ENCODE assay signal across 1 cellular context in the genomic region with DNA sequence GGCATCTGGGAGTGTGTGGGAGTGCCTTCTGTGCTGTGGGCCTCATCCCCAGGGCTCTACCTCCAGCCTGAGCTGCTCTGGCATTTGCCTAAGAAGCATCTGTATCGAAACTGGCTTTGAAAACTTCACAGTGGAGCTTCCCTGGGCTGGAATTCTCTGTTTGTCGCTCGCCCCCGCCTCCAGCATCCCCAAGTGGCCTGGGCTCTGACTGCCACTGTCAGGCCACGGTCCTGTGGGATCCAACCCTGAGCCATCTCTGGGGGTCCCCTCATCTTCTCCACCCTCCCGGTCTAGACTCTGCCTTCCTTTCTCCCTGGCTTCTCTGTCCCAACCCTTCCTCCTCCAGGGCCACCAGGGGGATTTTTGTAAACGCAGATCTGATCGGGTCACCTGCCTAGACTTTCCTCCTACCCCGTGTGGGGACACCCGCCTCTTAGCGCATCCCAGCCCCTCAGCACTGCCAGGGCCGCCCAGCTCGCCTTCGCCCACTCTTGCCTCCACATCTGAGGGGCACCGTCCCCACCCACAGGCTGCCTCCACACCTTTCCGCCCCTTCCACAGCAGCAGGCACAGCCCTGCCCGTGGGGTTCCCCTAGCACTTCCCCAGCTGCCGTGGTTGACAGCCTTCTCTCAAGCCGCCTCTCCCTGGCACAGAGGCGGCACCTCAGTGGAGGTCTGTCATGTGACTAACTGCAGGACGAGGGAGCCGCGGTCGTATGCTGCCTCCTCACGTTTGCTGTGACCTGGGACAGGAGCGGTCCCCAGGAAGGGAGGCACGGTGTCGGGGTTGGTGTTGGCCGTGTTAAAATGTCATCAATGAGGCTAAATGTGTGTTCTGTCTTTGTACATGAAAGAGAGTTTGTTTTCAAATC.
A peak's percentile ranks its signal among the peaks of the same experiment; 100 is the strongest.
TF ChIP-seq lines count a peak whose summit lies in the region.

No MANE protein-coding gene starts in this region.

TF ChIP-seq in IMR-90, 13 proteins besides CTCF, POLR2A, EP300 and RAD21:
- TF ChIP-seq BHLHE40 (IDR thresholded peaks at IDR 0.05; ENCODE audit: low read depth, low read length) (no peak), RCOR1 (IDR thresholded peaks at IDR 0.05; ENCODE audit: insufficient replicate concordance, low read length) (no peak), FOS (IDR thresholded peaks at IDR 0.05; ENCODE audit: low read depth, low read length) (no peak), NFE2L2 (IDR thresholded peaks at IDR 0.05; ENCODE audit: low read depth, low read length) (no peak), SMC3 (IDR thresholded peaks at IDR 0.05; ENCODE audit: low read depth, low read length) (peak; percentile 24; the same call in 1 of the 2 replicates), MAFK (IDR thresholded peaks at IDR 0.05; ENCODE audit: low read depth, low read length) (no peak), MAZ (IDR thresholded peaks at IDR 0.05; ENCODE audit: borderline replicate concordance, low read depth, low read length) (no peak)
- TF ChIP-seq, protein P1, sequence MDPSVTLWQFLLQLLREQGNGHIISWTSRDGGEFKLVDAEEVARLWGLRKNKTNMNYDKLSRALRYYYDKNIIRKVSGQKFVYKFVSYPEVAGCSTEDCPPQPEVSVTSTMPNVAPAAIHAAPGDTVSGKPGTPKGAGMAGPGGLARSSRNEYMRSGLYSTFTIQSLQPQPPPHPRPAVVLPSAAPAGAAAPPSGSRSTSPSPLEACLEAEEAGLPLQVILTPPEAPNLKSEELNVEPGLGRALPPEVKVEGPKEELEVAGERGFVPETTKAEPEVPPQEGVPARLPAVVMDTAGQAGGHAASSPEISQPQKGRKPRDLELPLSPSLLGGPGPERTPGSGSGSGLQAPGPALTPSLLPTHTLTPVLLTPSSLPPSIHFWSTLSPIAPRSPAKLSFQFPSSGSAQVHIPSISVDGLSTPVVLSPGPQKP (IDR thresholded peaks at IDR 0.05; ENCODE audit: borderline replicate concordance, low read depth, low read length), result no peak
- TF ChIP-seq, protein P2, sequence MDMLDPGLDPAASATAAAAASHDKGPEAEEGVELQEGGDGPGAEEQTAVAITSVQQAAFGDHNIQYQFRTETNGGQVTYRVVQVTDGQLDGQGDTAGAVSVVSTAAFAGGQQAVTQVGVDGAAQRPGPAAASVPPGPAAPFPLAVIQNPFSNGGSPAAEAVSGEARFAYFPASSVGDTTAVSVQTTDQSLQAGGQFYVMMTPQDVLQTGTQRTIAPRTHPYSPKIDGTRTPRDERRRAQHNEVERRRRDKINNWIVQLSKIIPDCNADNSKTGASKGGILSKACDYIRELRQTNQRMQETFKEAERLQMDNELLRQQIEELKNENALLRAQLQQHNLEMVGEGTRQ (IDR thresholded peaks at IDR 0.05; ENCODE audit: low read depth, low read length), result peak; percentile 58
